Comparison of ENCODE assay signal across 17 cellular contexts in the genomic region with DNA sequence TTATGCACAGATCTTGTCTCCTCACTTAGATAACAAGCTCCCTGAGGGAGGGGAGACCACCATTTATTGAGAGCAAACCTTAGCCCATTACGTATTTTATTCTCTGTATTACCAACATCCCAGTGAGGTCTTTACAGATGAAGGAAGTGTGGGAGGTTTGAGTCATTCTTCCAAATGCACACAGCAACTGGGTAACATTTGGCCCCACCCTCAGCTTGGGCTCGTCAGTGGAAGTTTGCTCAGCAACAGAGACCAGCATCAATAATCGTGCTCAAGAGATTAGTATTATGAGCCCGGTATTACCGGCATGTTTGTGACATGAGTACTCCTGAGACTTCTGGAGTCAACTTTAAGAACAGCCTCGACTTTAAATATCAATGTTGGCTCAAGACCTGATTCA.
A peak's percentile ranks its signal among the peaks of the same experiment; 100 is the strongest.
DNase-seq lines count a peak whose midpoint lies in the region; ATAC-seq and TF ChIP-seq lines count a peak whose summit lies in the region.
"Had no signal": no experiment of that assay in that cellular context is flagged by ENCODE, and none has a peak within 500 bp of the region (broad histone marks: within the 10 kb centered on the region; RNA-seq: fewer than 3 reads in every experiment).

No MANE protein-coding gene starts in this region.

- H3K9me3 Mint-ChIP-seq in nephron progenitor cell: no peaks in the 10 kb centered on the region
- H3K9me3 Mint-ChIP-seq in activated naive CD4-positive, alpha-beta T cell treated with anti-CD3 and anti-CD28 coated beads, Interleukin-2, amount 50 U/mL, for 72 hours: peaks cover 10 to 12% of the 10 kb centered on the region in 2 donors

- no peak overlapping the region for H3K4me3 Mint-ChIP-seq in nephron progenitor cell
- H3K4me3 Mint-ChIP-seq: activated naive CD4-positive, alpha-beta T cell treated with anti-CD3 and anti-CD28 coated beads, Interleukin-2, amount 10 ng/mL, durations not matched to agents 7 days and 5 days; dendritic cell treated with granulocyte-macrophage colony-stimulating factor and Interleukin-4, amounts not matched to agents 40 ng/mL and 50 ng/mL, for 4 days had no signal

- DNase-seq in A172 (ENCODE audit: low spot score) (peak; percentile 41), HT1080 (ENCODE audit: low read depth) (peak; percentile 54), dedifferentiated amniotic fluid mesenchymal stem cell (ENCODE audit: extremely low spot score) (peak; percentile 34), iris pigment epithelial cell (ENCODE audit: low read depth) (peak; percentile 95), NCI-H2081 (lab: John Stamatoyannopoulos, UW) (no peak), nephron progenitor cell (no peak)
- no peak for DNase-seq in activated T-cell treated with anti-CD3 and anti-CD28 coated beads, Interleukin-2, amount 50 U/mL, for 48 hours
- DNase-seq in activated naive CD4-positive, alpha-beta T cell treated with anti-CD3 and anti-CD28 coated beads, Interleukin-2, amount 50 U/mL, for 72 hours (ENCODE audit: low spot score in 2 of 2): no peak
- DNase-seq: activated naive CD4-positive, alpha-beta T cell treated with anti-CD3 and anti-CD28 coated beads, Interleukin-2, amount 10 ng/mL, durations not matched to agents 7 days and 5 days; NCI-H187; NCI-H774; occipital lobe; stimulated activated CD8-positive, alpha-beta memory T cell treated with anti-CD3 and anti-CD28 coated beads, Interleukin-4, amount 100 ng/mL, for 48 hours; upper lobe of left lung had no signal

- H3K4me1 Mint-ChIP-seq in nephron progenitor cell: peaks cover 13% of the 10 kb centered on the region
- H3K4me1 Mint-ChIP-seq: activated naive CD4-positive, alpha-beta T cell treated with anti-CD3 and anti-CD28 coated beads, Interleukin-2, amount 10 ng/mL, durations not matched to agents 7 days and 5 days had no signal

- TF ChIP-seq CTCF in nephron progenitor cell (IDR thresholded peaks at IDR 0.05): no peak

- H3K36me3 Mint-ChIP-seq in nephron progenitor cell (ENCODE audit: low read depth): no peaks in the 10 kb centered on the region
- H3K36me3 Mint-ChIP-seq in activated naive CD4-positive, alpha-beta T cell treated with anti-CD3 and anti-CD28 coated beads, Interleukin-2, amount 50 U/mL, for 72 hours: no peaks in the 10 kb centered on the region
- H3K36me3 Mint-ChIP-seq: activated naive CD4-positive, alpha-beta T cell treated with anti-CD3 and anti-CD28 coated beads, Interleukin-2, amount 10 ng/mL, durations not matched to agents 7 days and 5 days had no signal

- no peak for ATAC-seq in activated naive CD4-positive, alpha-beta T cell treated with anti-CD3 and anti-CD28 coated beads, Interleukin-2, amount 50 U/mL, for 72 hours
- ATAC-seq: GM12878, K562 had no signal

- no peaks in the 10 kb centered on the region for H3K27me3 Mint-ChIP-seq in nephron progenitor cell (ENCODE audit: low read depth, poor library complexity)
- H3K27me3 Mint-ChIP-seq: activated naive CD4-positive, alpha-beta T cell treated with anti-CD3 and anti-CD28 coated beads, Interleukin-2, amount 10 ng/mL, durations not matched to agents 7 days and 5 days; dendritic cell treated with granulocyte-macrophage colony-stimulating factor and Interleukin-4, amounts not matched to agents 40 ng/mL and 50 ng/mL, for 4 days had no signal

- no peak overlapping the region for H3K27ac Mint-ChIP-seq in nephron progenitor cell
- H3K27ac Mint-ChIP-seq in activated naive CD4-positive, alpha-beta T cell treated with anti-CD3 and anti-CD28 coated beads, Interleukin-2, amount 50 U/mL, for 72 hours: no peak overlapping the region
- H3K27ac Mint-ChIP-seq: activated naive CD4-positive, alpha-beta T cell treated with anti-CD3 and anti-CD28 coated beads, Interleukin-2, amount 10 ng/mL, durations not matched to agents 7 days and 5 days; dendritic cell treated with granulocyte-macrophage colony-stimulating factor and Interleukin-4, amounts not matched to agents 40 ng/mL and 50 ng/mL, for 4 days had no signal

Comparison
In these comparisons a context has a peak if more than half of its experiments do, and no peak if none do; other contexts are left out.
1. DNase-seq: peak in A172 (single experiment), HT1080 (single experiment), dedifferentiated amniotic fluid mesenchymal stem cell (single experiment) and iris pigment epithelial cell (single experiment); none in NCI-H2081 (0 of 2), nephron progenitor cell (single experiment), activated T-cell treated with anti-CD3 and anti-CD28 coated beads, Interleukin-2, amount 50 U/mL, for 48 hours (0 of 2) and activated naive CD4-positive, alpha-beta T cell treated with anti-CD3 and anti-CD28 coated beads, Interleukin-2, amount 50 U/mL, for 72 hours (0 of 2).